In genomic region chr9:95970356-95970755, GRCh38 we compare ENCODE assay signal across 26 cellular contexts.
"Had no signal": no experiment of that assay in that cellular context is flagged by ENCODE, and none has a peak within 500 bp of the region (broad histone marks: within the 10 kb centered on the region; RNA-seq: fewer than 3 reads in every experiment).

No MANE protein-coding gene starts in this region.

- H3K27ac ChIP-seq: brain microvascular endothelial cell, Peyer's patch, RWPE1 had no signal

- H3K4me1 ChIP-seq: Peyer's patch had no signal

- DNase-seq: activated B cell treated with CpG ODN at 0.5 μM for 24 hours; activated CD4-positive, alpha-beta T cell treated with anti-CD3 and anti-CD28 coated beads for 1 hour; activated CD4-positive, alpha-beta T cell treated with anti-CD3 and anti-CD28 coated beads, Interleukin-2, amount 10 ng/mL, durations not matched to agents 24 days and 14 days; activated CD4-positive, alpha-beta T cell treated with anti-CD3 and anti-CD28 coated beads, Interleukin-2, amount 50 U/mL, for 48 hours; activated CD8-positive, alpha-beta memory T cell treated with anti-CD3 and anti-CD28 coated beads, Interleukin-2, amount 10 ng/mL, durations not matched to agents 7 days and 5 days; activated effector memory CD4-positive, alpha-beta T cell treated with anti-CD3 and anti-CD28 coated beads, Interleukin-2, amount 50 U/mL, for 16 hours; activated naive CD4-positive, alpha-beta T cell treated with Interleukin-2 at 50 U/mL for 16 hours; activated naive CD8-positive, alpha-beta T cell treated with anti-CD3 and anti-CD28 coated beads, Interleukin-2, amount 50 U/mL, for 24 hours; activated T-cell treated with anti-CD3 and anti-CD28 coated beads, Interleukin-2, amount 50 U/mL, for 4 hours; amygdala; brain microvascular endothelial cell; central memory CD4-positive, alpha-beta T cell; KG1; NCI-H1092; NCI-H1436; NCI-H1694 treated with DMSO at 0.1 percent for 48 hours; NCI-H2029 treated with DMSO at 0.1 percent for 48 hours; NCI-H510A treated with DMSO at 0.1 percent for 48 hours; NCI-H69; NK-92 treated with Interleukin-12 subunit alpha and Interleukin-12 subunit beta, amount 100 ng/mL, for 24 hours; Peyer's patch; SHP77 treated with DMSO at 0.1 percent for 48 hours; T-helper 17 cell; T-helper 9 cell had no signal

- H3K4me3 ChIP-seq: Peyer's patch had no signal

- H3K9me3 ChIP-seq: Peyer's patch had no signal

- ATAC-seq: activated CD8-positive, alpha-beta memory T cell treated with anti-CD3 and anti-CD28 coated beads, Interleukin-2, amount 10 ng/mL, durations not matched to agents 7 days and 5 days; activated naive CD4-positive, alpha-beta T cell treated with anti-CD3 and anti-CD28 coated beads, Interleukin-2, amount 50 U/mL, for 72 hours; activated naive CD8-positive, alpha-beta T cell treated with anti-CD3 and anti-CD28 coated beads, Interleukin-2, amount 50 U/mL, for 24 hours; activated T-cell treated with anti-CD3 and anti-CD28 coated beads, Interleukin-2, amount 50 U/mL, for 4 hours; T-helper 17 cell had no signal

- H3K27me3 ChIP-seq: brain microvascular endothelial cell, Peyer's patch had no signal
